Comparison of ENCODE assay signal across 13 cellular contexts in the genomic region with DNA sequence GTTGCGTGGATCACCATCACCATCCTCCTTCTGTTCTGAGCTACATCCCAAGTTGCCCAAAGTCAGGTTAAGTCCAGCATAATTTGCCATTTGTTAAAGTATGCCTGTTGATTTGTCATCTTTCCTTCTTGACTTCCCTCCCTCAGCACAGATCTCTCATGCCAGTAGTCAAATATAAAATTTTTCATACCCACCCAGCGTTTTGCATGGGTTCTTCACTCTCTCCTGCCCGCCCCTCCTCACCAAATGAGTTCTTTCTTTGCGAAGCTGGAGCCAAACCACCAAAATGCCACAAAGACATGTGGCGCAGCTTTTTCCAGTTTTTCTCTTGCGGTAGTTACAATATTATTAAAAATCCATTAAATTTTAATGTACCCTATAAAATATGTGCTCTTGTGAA.
"Had no signal": no experiment of that assay in that cellular context is flagged by ENCODE, and none has a peak within 500 bp of the region (broad histone marks: within the 10 kb centered on the region; RNA-seq: fewer than 3 reads in every experiment).

No MANE protein-coding gene starts in this region.

- H3K9me3 ChIP-seq: left lung, pancreas, thyroid gland, vagina had no signal

- H3K27me3 ChIP-seq: cardiac muscle cell, left lung, pancreas, thyroid gland, vagina had no signal

- H3K4me3 ChIP-seq: cardiac muscle cell, left lung, pancreas, thyroid gland, vagina had no signal

- H3K36me3 ChIP-seq: cardiac muscle cell, left lung, pancreas, thyroid gland, vagina had no signal

- H3K4me1 ChIP-seq: pancreas had no signal

- H3K27ac ChIP-seq: cardiac muscle cell, left lung, pancreas, thyroid gland, vagina had no signal

- FAIRE-seq: colon, kidney, pancreas had no signal

- ATAC-seq: pancreas, sciatic nerve had no signal

- DNase-seq: activated CD4-positive, alpha-beta T cell treated with anti-CD3 and anti-CD28 coated beads, Interleukin-2, amount 50 U/mL, for 1 hour; activated CD8-positive, alpha-beta memory T cell treated with anti-CD3 and anti-CD28 coated beads for 24 hours; activated naive CD4-positive, alpha-beta T cell treated with Interleukin-2 at 50 U/mL for 16 hours; erythroblast; hippocampal formation; kidney; left lung; thyroid gland had no signal
